Comparison of ENCODE assay signal across 15 cellular contexts in the genomic region with DNA sequence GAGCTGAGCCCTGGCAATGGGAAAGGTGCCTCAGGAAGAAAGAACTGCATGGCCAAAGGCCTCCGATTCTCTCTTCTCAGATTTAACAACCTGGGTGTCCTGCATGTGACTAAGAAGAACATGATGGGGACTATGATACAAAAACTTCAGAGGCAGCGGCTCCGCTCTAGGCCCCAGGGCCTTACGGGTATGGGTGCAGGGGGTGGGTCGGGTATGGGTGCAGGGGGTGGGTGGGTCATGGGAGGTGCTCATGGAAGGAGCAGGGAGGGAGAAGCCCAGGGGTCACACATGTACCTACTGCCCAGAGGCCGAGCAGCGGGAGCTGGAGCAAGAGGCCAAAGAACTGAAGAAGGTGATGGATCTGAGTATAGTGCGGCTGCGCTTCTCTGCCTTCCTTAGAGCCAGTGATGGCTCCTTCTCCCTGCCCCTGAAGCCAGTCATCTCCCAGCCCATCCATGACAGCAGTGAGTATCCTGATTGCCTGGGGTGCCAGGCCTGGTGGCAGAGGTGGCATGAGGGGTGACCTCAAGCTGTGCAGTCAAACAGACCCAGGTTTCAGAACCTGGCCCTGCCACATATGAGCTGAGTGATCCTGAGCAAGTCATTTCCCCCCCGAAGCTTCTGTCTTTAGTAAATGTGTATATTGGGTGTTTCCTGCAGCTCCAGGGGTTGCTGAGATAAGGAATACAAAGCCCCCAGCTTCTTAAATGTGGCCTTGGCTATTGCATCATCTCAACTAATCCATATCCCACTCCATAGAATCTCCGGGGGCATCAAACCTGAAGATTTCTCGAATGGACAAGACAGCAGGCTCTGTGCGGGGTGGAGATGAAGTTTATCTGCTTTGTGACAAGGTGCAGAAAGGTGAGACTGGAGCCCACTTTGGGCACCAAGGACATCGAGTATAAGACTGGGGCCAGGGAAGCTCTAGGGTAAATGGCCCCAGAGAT. TPM values are rescaled to one million over a fixed set of nuclear protein-coding genes. Genes with fewer than 3 reads are reported as not detected.
A peak's percentile ranks its signal among the peaks of the same experiment; 100 is the strongest.
DNase-seq lines count a peak whose midpoint lies in the region; ATAC-seq, FAIRE-seq and TF ChIP-seq lines count a peak whose summit lies in the region.
"Had no signal": no experiment of that assay in that cellular context is flagged by ENCODE, and none has a peak within 500 bp of the region (broad histone marks: within the 10 kb centered on the region; RNA-seq: fewer than 3 reads in every experiment).

No MANE protein-coding gene starts in this region.

- H3K4me3 ChIP-seq in right atrium auricular region (no peak overlapping the region), HepG2 (replicated peaks in 1 of 3; ENCODE audit: insufficient read depth in 1 of 3, low read depth in 2 of 3, low read length in 3 of 3) (no peak overlapping the region), subcutaneous abdominal adipose tissue (ENCODE audit: low read depth in 1 of 5, low read length in 5 of 5) (peak overlapping the region in 1 of 5 donors; percentile 99)
- H3K4me3 ChIP-seq: ovary had no signal

- ATAC-seq in Right ventricle myocardium inferior = no peak
- no peak for ATAC-seq in T-cell (replicated peaks in 1 of 4)
- ATAC-seq in HepG2 = no peak
- no peak for ATAC-seq in GM21576 (IDR thresholded peaks at IDR 0.05; ENCODE audit: unreplicated experiment)
- ATAC-seq in SK-N-SH treated with all-trans-retinoic acid at 6 μM for 48 hours = no peak

- no peaks in the 10 kb centered on the region for H3K27me3 ChIP-seq in right atrium auricular region
- H3K27me3 ChIP-seq in HepG2 (ENCODE audit: control insufficient read depth in 1 of 2, insufficient read depth in 2 of 2, low read length in 2 of 2) = peaks cover 0 to 7% of the 10 kb centered on the region in 2 experiments; a peak in 2 of 5 replicates
- H3K27me3 ChIP-seq in subcutaneous abdominal adipose tissue (ENCODE audit: control insufficient read depth in 5 of 5, insufficient read depth in 4 of 5, low read length in 5 of 5) = no peaks in the 10 kb centered on the region
- H3K27me3 ChIP-seq: MG63, ovary, suprapubic skin had no signal

- H3K27ac ChIP-seq in right atrium auricular region (no peak overlapping the region), HepG2 (ENCODE audit: extremely low read length, insufficient read depth, low read length) (no peak overlapping the region), subcutaneous abdominal adipose tissue (ENCODE audit: low read depth, low read length) (peak overlapping the region; percentile 96)
- H3K27ac ChIP-seq: suprapubic skin had no signal

- TF ChIP-seq RAD21 in HepG2 (CRISPR knock-in tag; IDR thresholded peaks at IDR 0.05) = no peak

- TF ChIP-seq CTCF in right atrium auricular region (IDR thresholded peaks at IDR 0.05) = no peak
- TF ChIP-seq CTCF in HepG2 (CRISPR knock-in tag; IDR thresholded peaks at IDR 0.05) = no peak

- no peaks in the 10 kb centered on the region for H3K9me3 Mint-ChIP-seq in T-cell

- CTCF ChIA-PET in T-cell (lab: Charles Lee) (interaction anchor here in 1 of 2 donors (0.6 to 2.6 kb wide), 4 partner anchors 14 to 167 kb away, joined by 3 to 15 read pairs (median 3); a partner anchor contains a TSS), HepG2 (lab: Yijun Ruan, JAX; ENCODE audit: low intra/inter-chr PET ratio, low total read pairs) (no interaction called here)

- no peak for FAIRE-seq in HepG2 (lab: Jason Lieb, UNC)
- FAIRE-seq: colon had no signal

- H4K20me1 ChIP-seq in HepG2 (ENCODE audit: insufficient read depth, low read length) = no peaks in the 10 kb centered on the region

- H2AFZ ChIP-seq in HepG2 (ENCODE audit: low read length) = no peak overlapping the region

- TF ChIP-seq EP300 in HepG2 (IDR thresholded peaks at IDR 0.05; ENCODE audit: low read depth in 2 of 2, low read length in 2 of 2) (no peak), HepG2 (CRISPR knock-in tag; IDR thresholded peaks at IDR 0.05; ENCODE audit: borderline replicate concordance) (no peak)

- H3K36me3 Mint-ChIP-seq in T-cell = peaks cover 22% of the 10 kb centered on the region

- H3K9ac ChIP-seq in HepG2 (ENCODE audit: insufficient read depth, low read depth, low read length) (no peak overlapping the region), subcutaneous abdominal adipose tissue (ENCODE audit: low read length in 5 of 5) (peak overlapping the region in 1 of 5 donors; percentile 83)

- TF ChIP-seq POLR2A in HepG2 (IDR thresholded peaks at IDR 0.05; ENCODE audit: insufficient read depth in 1 of 2, low read depth in 2 of 2, low read length in 2 of 2) = no peak

- DNase-seq in Right ventricle myocardium inferior (ENCODE audit: missing footprints) = peak; percentile 32
- DNase-seq in right atrium auricular region (ENCODE audit: low spot score) = no peak
- DNase-seq in T-cell = no peak
- DNase-seq in HepG2 (ENCODE audit: low spot score) = no peak
- DNase-seq in NCI-H2107 (lab: John Stamatoyannopoulos, UW) = no peak
- DNase-seq: kidney glomerular epithelial cell, MG63, NCI-H510A had no signal

- H3K9me3 ChIP-seq in right atrium auricular region = no peaks in the 10 kb centered on the region
- no peaks in the 10 kb centered on the region for H3K9me3 ChIP-seq in HepG2 (ENCODE audit: low read length)
- no peaks in the 10 kb centered on the region for H3K9me3 ChIP-seq in subcutaneous abdominal adipose tissue (ENCODE audit: control insufficient read depth in 5 of 5, low read length in 5 of 5)
- H3K9me3 ChIP-seq: MG63, ovary, suprapubic skin had no signal

- peak overlapping the region; percentile 89 to 93 for H3K27ac Mint-ChIP-seq in T-cell

- intact Hi-C loops in Right ventricle myocardium inferior (cut with DNase I) = loop anchor here (2.0 to 5.0 kb wide), 3 partner anchors 105 to 185 kb away; a partner anchor contains a TSS
- intact Hi-C loops in HepG2 (cut with micrococcal nuclease; ENCODE audit: unreplicated experiment) = loop anchor here (2.0 kb wide), 1 partner anchor 167 kb away; no protein-coding TSS in a partner anchor

- peaks cover 49 to 51% (median 49%) of the 10 kb centered on the region in 3 donors for H3K4me1 Mint-ChIP-seq in T-cell

- peak overlapping the region; percentile 86 to 96 (median 89) for H3K4me3 Mint-ChIP-seq in T-cell

- H3K36me3 ChIP-seq in right atrium auricular region (peaks cover 14% of the 10 kb centered on the region), HepG2 (replicated peaks in 1 of 2; ENCODE audit: control insufficient read depth in 1 of 2, insufficient read depth in 2 of 2, low read length in 2 of 2) (peaks cover 0 to 4% of the 10 kb centered on the region in 2 experiments; a peak in 1 of 5 replicates), subcutaneous abdominal adipose tissue (ENCODE audit: control insufficient read depth in 5 of 5, insufficient read depth in 5 of 5, low read length in 5 of 5) (peaks cover 0 to 48% (median 41%) of the 10 kb centered on the region in 5 donors)
- H3K36me3 ChIP-seq: ovary had no signal

- no peak overlapping the region for H3K4me2 ChIP-seq in HepG2 (ENCODE audit: low read depth, low read length)

- POLR2A ChIA-PET in T-cell (lab: Charles Lee) = interaction anchor here (0.7 to 1.8 kb wide), 5 partner anchors 10 to 157 kb away, joined by 3 to 4 read pairs (median 3); no protein-coding TSS in a partner anchor
- POLR2A ChIA-PET in HepG2 (lab: Yijun Ruan, JAX) = interaction anchor here (2.6 kb wide), 2 partner anchors 24 to 34 kb away, joined by 9 to 10 read pairs; a partner anchor contains a TSS

- H3K27me3 Mint-ChIP-seq in T-cell = no peaks in the 10 kb centered on the region

- BruUV-seq in HepG2 (replicated peaks; lab: Mats Ljungman, UMichigan) = no TSS peak

- WGBS in HepG2 (ENCODE audit: low lambda C conversion rate) = 97% methylated on average over 14 of the region's 14 CpGs

- H3K4me1 ChIP-seq in right atrium auricular region (peaks cover 0 to 45% of the 10 kb centered on the region in 2 donors), HepG2 (ENCODE audit: insufficient read depth, low read length) (peaks cover 37% of the 10 kb centered on the region), subcutaneous abdominal adipose tissue (ENCODE audit: control insufficient read depth in 5 of 5, insufficient read depth in 5 of 5, low read length in 5 of 5) (peaks cover 3 to 48% (median 39%) of the 10 kb centered on the region in 5 donors)

- in situ Hi-C loops in HepG2 (cut with HindIII; ENCODE audit: extremely low pct_ligation_motif_present, low pct_unique_long_range_greater_than_20kb) = no loop called here

- H3K79me2 ChIP-seq in HepG2 (ENCODE audit: insufficient read depth, low read length) = peaks cover 3% of the 10 kb centered on the region

RNA-seq across cellular contexts. Expression of a gene that starts 2.0 kb away (rescaled TPM):
- total RNA-seq in Right ventricle myocardium inferior (15.1 TPM), right atrium auricular region (10 to 100 TPM in 1 of 2 donors, 1 to 10 TPM in 1; 7.3 to 15.6 TPM), T-cell (100 to 1,000 TPM in 4 of 5 donors, 10 to 100 TPM in 1; 94.1 to 229 (median 124) TPM), HepG2 (2016; rRNA removed; fragmentation: Illumina TruSeq; extraction: Trizol) (7.7 and 8.2 TPM in 2 replicates)
- total RNA-seq in HepG2 (2016; cell fraction: cytosol; rRNA removed; fragmentation: Illumina TruSeq; extraction: Trizol; ENCODE audit: low read depth) = 2.2 and 3.1 TPM in 2 replicates
- total RNA-seq in HepG2 (2016; cell fraction: insoluble cytoplasmic fraction; rRNA removed; fragmentation: Illumina TruSeq; extraction: Trizol) = 6.6 and 8.7 TPM in 2 replicates
- total RNA-seq in HepG2 (2016; cell fraction: membrane; rRNA removed; fragmentation: Illumina TruSeq; extraction: Trizol) = 4.0 and 5.5 TPM in 2 replicates
- 7.7 and 7.8 TPM in 2 replicates for total RNA-seq in HepG2 (2016; cell fraction: nucleus; rRNA removed; fragmentation: Illumina TruSeq; extraction: Trizol)
- polyA plus RNA-seq in HepG2 (2011; rRNA removed) = 12.5 and 15.5 TPM in 2 replicates
- 8.4 and 11.7 TPM in 2 replicates for polyA plus RNA-seq in HepG2 (2011; cell fraction: cytosol; rRNA removed)
- 56.1 and 62.0 TPM in 2 replicates for polyA plus RNA-seq in HepG2 (2011; cell fraction: nucleus; rRNA removed)
- 8.9 and 9.6 TPM in 2 replicates for polyA plus RNA-seq in HepG2 (2012)
- polyA plus RNA-seq in HepG2 (2016; cell fraction: cytosol; fragmentation: Illumina TruSeq; extraction: Trizol; ENCODE audit: low read depth) = 1.4 and 1.6 TPM in 2 replicates
- 6.6 and 9.1 TPM in 2 replicates for polyA plus RNA-seq in HepG2 (2016; cell fraction: insoluble cytoplasmic fraction; fragmentation: Illumina TruSeq; extraction: Trizol; ENCODE audit: low read depth)
- 2.4 and 2.8 TPM in 2 replicates for polyA plus RNA-seq in HepG2 (2016; cell fraction: membrane; fragmentation: Illumina TruSeq; extraction: Trizol; ENCODE audit: low read depth)
- polyA plus RNA-seq in HepG2 (2016; cell fraction: nucleus; fragmentation: Illumina TruSeq; extraction: Trizol; ENCODE audit: insufficient read depth, low read depth) = 20.9 and 25.8 TPM in 2 replicates
- 14.9 and 16.9 TPM in 2 replicates for polyA minus RNA-seq in HepG2 (2011; rRNA and poly(A)+ RNA removed; ENCODE audit: low replicate concordance)
- 10.5 and 12.6 TPM in 2 replicates for polyA minus RNA-seq in HepG2 (2011; cell fraction: cytosol; rRNA and poly(A)+ RNA removed)
- 9.5 and 12.2 TPM in 2 replicates for polyA minus RNA-seq in HepG2 (2011; cell fraction: nucleus; rRNA and poly(A)+ RNA removed)

RNA-seq across cellular contexts. Expression of a gene that starts 21.1 kb away (rescaled TPM):
- total RNA-seq in Right ventricle myocardium inferior = 0.49 TPM
- total RNA-seq in right atrium auricular region = 1 to 10 TPM; 2.2 to 9.7 TPM
- total RNA-seq in T-cell = 10 to 100 TPM in 2 of 5 donors, 1 to 10 TPM in 3; 8.7 to 11.8 (median 8.8) TPM
- total RNA-seq in HepG2 (2016; rRNA removed; fragmentation: Illumina TruSeq; extraction: Trizol) = 0.11 and 0.35 TPM in 2 replicates
- 0.18 TPM in 1 of 2 replicates, not detected in the other for total RNA-seq in HepG2 (2016; cell fraction: cytosol; rRNA removed; fragmentation: Illumina TruSeq; extraction: Trizol; ENCODE audit: low read depth)
- 0.21 and 0.65 TPM in 2 replicates for total RNA-seq in HepG2 (2016; cell fraction: insoluble cytoplasmic fraction; rRNA removed; fragmentation: Illumina TruSeq; extraction: Trizol)
- 0.34 and 0.62 TPM in 2 replicates for total RNA-seq in HepG2 (2016; cell fraction: membrane; rRNA removed; fragmentation: Illumina TruSeq; extraction: Trizol)
- total RNA-seq in HepG2 (2016; cell fraction: nucleus; rRNA removed; fragmentation: Illumina TruSeq; extraction: Trizol) = 0.34 and 0.75 TPM in 2 replicates
- 0.58 and 0.59 TPM in 2 replicates for polyA plus RNA-seq in HepG2 (2011; rRNA removed)
- 0.10 and 0.36 TPM in 2 replicates for polyA plus RNA-seq in HepG2 (2011; cell fraction: cytosol; rRNA removed)
- polyA plus RNA-seq in HepG2 (2011; cell fraction: nucleus; rRNA removed) = 3.4 and 4.7 TPM in 2 replicates
- polyA plus RNA-seq in HepG2 (2012) = 1.1 and 1.5 TPM in 2 replicates
- 0.15 and 0.31 TPM in 2 replicates for polyA plus RNA-seq in HepG2 (2016; cell fraction: cytosol; fragmentation: Illumina TruSeq; extraction: Trizol; ENCODE audit: low read depth)
- polyA plus RNA-seq in HepG2 (2016; cell fraction: insoluble cytoplasmic fraction; fragmentation: Illumina TruSeq; extraction: Trizol; ENCODE audit: low read depth) = 0.29 and 0.33 TPM in 2 replicates
- polyA plus RNA-seq in HepG2 (2016; cell fraction: membrane; fragmentation: Illumina TruSeq; extraction: Trizol; ENCODE audit: low read depth) = 0.44 and 0.48 TPM in 2 replicates
- polyA plus RNA-seq in HepG2 (2016; cell fraction: nucleus; fragmentation: Illumina TruSeq; extraction: Trizol; ENCODE audit: insufficient read depth, low read depth) = 0.94 and 0.97 TPM in 2 replicates
- 0.47 and 0.96 TPM in 2 replicates for polyA minus RNA-seq in HepG2 (2011; rRNA and poly(A)+ RNA removed; ENCODE audit: low replicate concordance)
- polyA minus RNA-seq in HepG2 (2011; cell fraction: cytosol; rRNA and poly(A)+ RNA removed) = 0.44 TPM in 1 of 2 replicates, not detected in the other
- 0.87 and 1.2 TPM in 2 replicates for polyA minus RNA-seq in HepG2 (2011; cell fraction: nucleus; rRNA and poly(A)+ RNA removed)

RNA-seq across cellular contexts. Expression of a gene that starts 23.1 kb away (rescaled TPM):
- total RNA-seq in Right ventricle myocardium inferior (8.4 TPM), right atrium auricular region (10 to 100 TPM; 16.6 to 21.3 TPM), T-cell (10 to 100 TPM; 13.3 to 30.4 (median 23.7) TPM), HepG2 (2016; rRNA removed; fragmentation: Illumina TruSeq; extraction: Trizol) (8.3 and 8.6 TPM in 2 replicates)
- 3.2 and 3.3 TPM in 2 replicates for total RNA-seq in HepG2 (2016; cell fraction: cytosol; rRNA removed; fragmentation: Illumina TruSeq; extraction: Trizol; ENCODE audit: low read depth)
- 7.7 and 8.0 TPM in 2 replicates for total RNA-seq in HepG2 (2016; cell fraction: insoluble cytoplasmic fraction; rRNA removed; fragmentation: Illumina TruSeq; extraction: Trizol)
- total RNA-seq in HepG2 (2016; cell fraction: membrane; rRNA removed; fragmentation: Illumina TruSeq; extraction: Trizol) = 5.6 and 6.1 TPM in 2 replicates
- 3.3 and 3.6 TPM in 2 replicates for total RNA-seq in HepG2 (2016; cell fraction: nucleus; rRNA removed; fragmentation: Illumina TruSeq; extraction: Trizol)
- 4.3 and 6.4 TPM in 2 replicates for polyA plus RNA-seq in HepG2 (2011; rRNA removed)
- polyA plus RNA-seq in HepG2 (2011; cell fraction: cytosol; rRNA removed) = 6.2 and 12.2 TPM in 2 replicates
- polyA plus RNA-seq in HepG2 (2011; cell fraction: nucleus; rRNA removed) = 30.9 and 35.5 TPM in 2 replicates
- polyA plus RNA-seq in HepG2 (2012) = 4.1 and 4.3 TPM in 2 replicates
- 2.7 and 3.5 TPM in 2 replicates for polyA plus RNA-seq in HepG2 (2016; cell fraction: cytosol; fragmentation: Illumina TruSeq; extraction: Trizol; ENCODE audit: low read depth)
- 6.9 and 8.6 TPM in 2 replicates for polyA plus RNA-seq in HepG2 (2016; cell fraction: insoluble cytoplasmic fraction; fragmentation: Illumina TruSeq; extraction: Trizol; ENCODE audit: low read depth)
- polyA plus RNA-seq in HepG2 (2016; cell fraction: membrane; fragmentation: Illumina TruSeq; extraction: Trizol; ENCODE audit: low read depth) = 4.3 and 4.4 TPM in 2 replicates
- 9.7 TPM in 2 replicates for polyA plus RNA-seq in HepG2 (2016; cell fraction: nucleus; fragmentation: Illumina TruSeq; extraction: Trizol; ENCODE audit: insufficient read depth, low read depth)
- polyA minus RNA-seq in HepG2 (2011; rRNA and poly(A)+ RNA removed; ENCODE audit: low replicate concordance) = 3.8 and 4.9 TPM in 2 replicates
- 2.8 and 4.0 TPM in 2 replicates for polyA minus RNA-seq in HepG2 (2011; cell fraction: cytosol; rRNA and poly(A)+ RNA removed)
- polyA minus RNA-seq in HepG2 (2011; cell fraction: nucleus; rRNA and poly(A)+ RNA removed) = 3.0 and 3.4 TPM in 2 replicates

RNA-seq across cellular contexts. Expression of a gene that starts 34.9 kb away (rescaled TPM):
- total RNA-seq in Right ventricle myocardium inferior (84.5 TPM), right atrium auricular region (10 to 100 TPM; 79.1 to 87.1 TPM), T-cell (10 to 100 TPM; 32.2 to 41.4 (median 37.8) TPM), HepG2 (2016; rRNA removed; fragmentation: Illumina TruSeq; extraction: Trizol) (13.0 and 13.1 TPM in 2 replicates)
- total RNA-seq in HepG2 (2016; cell fraction: cytosol; rRNA removed; fragmentation: Illumina TruSeq; extraction: Trizol; ENCODE audit: low read depth) = 4.3 and 6.6 TPM in 2 replicates
- 11.4 and 14.7 TPM in 2 replicates for total RNA-seq in HepG2 (2016; cell fraction: insoluble cytoplasmic fraction; rRNA removed; fragmentation: Illumina TruSeq; extraction: Trizol)
- 8.6 and 10.3 TPM in 2 replicates for total RNA-seq in HepG2 (2016; cell fraction: membrane; rRNA removed; fragmentation: Illumina TruSeq; extraction: Trizol)
- 7.0 and 9.7 TPM in 2 replicates for total RNA-seq in HepG2 (2016; cell fraction: nucleus; rRNA removed; fragmentation: Illumina TruSeq; extraction: Trizol)
- 18.4 and 19.3 TPM in 2 replicates for polyA plus RNA-seq in HepG2 (2011; rRNA removed)
- 31.2 and 40.8 TPM in 2 replicates for polyA plus RNA-seq in HepG2 (2011; cell fraction: cytosol; rRNA removed)
- 47.1 and 47.2 TPM in 2 replicates for polyA plus RNA-seq in HepG2 (2011; cell fraction: nucleus; rRNA removed)
- polyA plus RNA-seq in HepG2 (2012) = 17.2 and 18.2 TPM in 2 replicates
- 8.4 and 10.7 TPM in 2 replicates for polyA plus RNA-seq in HepG2 (2016; cell fraction: cytosol; fragmentation: Illumina TruSeq; extraction: Trizol; ENCODE audit: low read depth)
- polyA plus RNA-seq in HepG2 (2016; cell fraction: insoluble cytoplasmic fraction; fragmentation: Illumina TruSeq; extraction: Trizol; ENCODE audit: low read depth) = 13.0 and 17.2 TPM in 2 replicates
- polyA plus RNA-seq in HepG2 (2016; cell fraction: membrane; fragmentation: Illumina TruSeq; extraction: Trizol; ENCODE audit: low read depth) = 10.6 and 12.1 TPM in 2 replicates
- 20.9 and 24.8 TPM in 2 replicates for polyA plus RNA-seq in HepG2 (2016; cell fraction: nucleus; fragmentation: Illumina TruSeq; extraction: Trizol; ENCODE audit: insufficient read depth, low read depth)
- 14.5 and 32.9 TPM in 2 replicates for polyA minus RNA-seq in HepG2 (2011; rRNA and poly(A)+ RNA removed; ENCODE audit: low replicate concordance)
- 6.2 and 7.1 TPM in 2 replicates for polyA minus RNA-seq in HepG2 (2011; cell fraction: cytosol; rRNA and poly(A)+ RNA removed)
- 8.6 and 9.1 TPM in 2 replicates for polyA minus RNA-seq in HepG2 (2011; cell fraction: nucleus; rRNA and poly(A)+ RNA removed)

RNA-seq across cellular contexts. Expression of a gene that starts 53.8 kb away (rescaled TPM):
- not detected for total RNA-seq in Right ventricle myocardium inferior
- not detected for total RNA-seq in right atrium auricular region
- under 1 TPM in 4 of 5 donors, not detected in 1; 0.23 to 0.92 (median 0.55) TPM for total RNA-seq in T-cell
- 0.07 TPM in 1 of 2 replicates, not detected in the other for total RNA-seq in HepG2 (2016; rRNA removed; fragmentation: Illumina TruSeq; extraction: Trizol)
- 0.40 TPM in 1 of 2 replicates, not detected in the other for total RNA-seq in HepG2 (2016; cell fraction: cytosol; rRNA removed; fragmentation: Illumina TruSeq; extraction: Trizol; ENCODE audit: low read depth)
- not detected in 2 replicates for total RNA-seq in HepG2 (2016; cell fraction: insoluble cytoplasmic fraction; rRNA removed; fragmentation: Illumina TruSeq; extraction: Trizol)
- total RNA-seq in HepG2 (2016; cell fraction: membrane; rRNA removed; fragmentation: Illumina TruSeq; extraction: Trizol) = 0.28 TPM in 1 of 2 replicates, not detected in the other
- not detected in 2 replicates for total RNA-seq in HepG2 (2016; cell fraction: nucleus; rRNA removed; fragmentation: Illumina TruSeq; extraction: Trizol)
- 0.05 TPM in 2 replicates for polyA plus RNA-seq in HepG2 (2011; rRNA removed)
- 0.12 and 0.17 TPM in 2 replicates for polyA plus RNA-seq in HepG2 (2011; cell fraction: cytosol; rRNA removed)
- polyA plus RNA-seq in HepG2 (2011; cell fraction: nucleus; rRNA removed) = 0.19 TPM in 1 of 2 replicates, not detected in the other
- polyA plus RNA-seq in HepG2 (2012) = 1.3 TPM in 2 replicates
- polyA plus RNA-seq in HepG2 (2016; cell fraction: cytosol; fragmentation: Illumina TruSeq; extraction: Trizol; ENCODE audit: low read depth) = 0.15 and 0.16 TPM in 2 replicates
- 0.26 TPM in 1 of 2 replicates, not detected in the other for polyA plus RNA-seq in HepG2 (2016; cell fraction: insoluble cytoplasmic fraction; fragmentation: Illumina TruSeq; extraction: Trizol; ENCODE audit: low read depth)
- 0.19 TPM in 1 of 2 replicates, not detected in the other for polyA plus RNA-seq in HepG2 (2016; cell fraction: membrane; fragmentation: Illumina TruSeq; extraction: Trizol; ENCODE audit: low read depth)
- not detected in 2 replicates for polyA plus RNA-seq in HepG2 (2016; cell fraction: nucleus; fragmentation: Illumina TruSeq; extraction: Trizol; ENCODE audit: insufficient read depth, low read depth)
- 0.32 and 1.9 TPM in 2 replicates for polyA minus RNA-seq in HepG2 (2011; rRNA and poly(A)+ RNA removed; ENCODE audit: low replicate concordance)
- polyA minus RNA-seq in HepG2 (2011; cell fraction: cytosol; rRNA and poly(A)+ RNA removed) = not detected in 2 replicates
- 0.39 TPM in 1 of 2 replicates, not detected in the other for polyA minus RNA-seq in HepG2 (2011; cell fraction: nucleus; rRNA and poly(A)+ RNA removed)
- total RNA-seq: fibroblast of villous mesenchyme had no signal
